In the genomic region with DNA sequence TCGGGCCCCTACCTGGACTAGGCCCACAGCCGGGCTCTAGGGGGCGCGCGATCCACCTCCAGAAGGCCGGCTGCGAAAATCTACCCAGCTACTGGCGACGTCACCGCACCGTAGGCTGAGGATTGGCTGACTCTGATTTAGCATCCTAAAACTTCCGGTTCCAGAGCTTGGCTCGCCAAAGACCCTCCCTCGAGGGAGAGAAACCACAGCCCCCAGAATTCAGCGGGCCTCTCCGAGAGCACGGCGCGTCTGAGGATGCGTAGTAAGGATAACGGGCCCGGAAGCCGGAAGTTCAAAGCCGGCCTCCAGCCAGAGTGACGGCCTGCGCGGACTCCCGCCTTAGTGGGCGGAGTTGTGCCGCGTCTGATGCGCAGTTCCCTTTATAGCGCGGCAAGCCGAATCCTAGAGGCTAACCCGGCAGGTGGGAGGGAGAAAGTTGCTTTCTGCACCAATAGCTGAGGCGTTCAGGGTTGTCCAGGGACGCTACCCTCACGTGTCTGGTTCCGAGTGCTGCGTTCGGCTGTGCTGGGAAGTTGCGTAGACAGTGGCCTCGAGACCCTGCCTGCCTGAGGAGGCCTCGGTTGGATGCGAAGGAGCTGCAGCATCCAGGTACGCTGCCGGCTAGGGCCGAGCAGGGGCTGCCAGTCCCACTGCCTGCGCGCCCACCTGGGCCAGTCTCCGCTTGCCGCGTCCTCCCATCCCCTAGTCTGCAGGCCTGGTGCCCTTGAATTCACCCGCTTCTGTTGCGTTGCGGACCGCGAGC, we compare ENCODE assay signal across 8 cellular contexts. TPM values are rescaled to one million over a fixed set of nuclear protein-coding genes. Genes with fewer than 3 reads are reported as not detected.
DNase-seq lines count a peak whose midpoint lies in the region; ATAC-seq and TF ChIP-seq lines count a peak whose summit lies in the region.

COX14 (plus strand) TSS at position 544 of the 763 bp plus-strand sequence. CDS start 7,808 bp downstream, outside the sequence.

- ATAC-seq in GM19395 (IDR thresholded peaks at IDR 0.05; ENCODE audit: unreplicated experiment): peak; percentile 86
- peak; percentile 74 for ATAC-seq in HG03571 (IDR thresholded peaks at IDR 0.05; ENCODE audit: unreplicated experiment)
- peak; percentile 78 to 87 (median 80) for ATAC-seq in right lobe of liver

- POLR2A ChIA-PET in activated CD4-positive, alpha-beta memory T cell treated with anti-CD3 and anti-CD28 coated beads for 36 hours (lab: Charles Lee): interaction anchor here (0.6 to 4.1 kb wide), 23 partner anchors 8 to 370 kb away, joined by 3 to 34 read pairs (median 4); partner anchors contain the start of genes CERS5, GPD1, LARP4 and LIMA1

- H3K27me3 Mint-ChIP-seq in activated CD4-positive, alpha-beta memory T cell treated with anti-CD3 and anti-CD28 coated beads for 36 hours: no peaks in the 10 kb centered on the region

- H3K9me3 ChIP-seq in right lobe of liver: no peaks in the 10 kb centered on the region

- peak within 1 kb of the TSS; percentile 92 for H3K4me3 Mint-ChIP-seq in activated CD4-positive, alpha-beta memory T cell treated with anti-CD3 and anti-CD28 coated beads for 36 hours

- H3K27ac Mint-ChIP-seq in activated CD4-positive, alpha-beta memory T cell treated with anti-CD3 and anti-CD28 coated beads for 36 hours: peak within 1 kb of the TSS; percentile 93

- H3K4me3 ChIP-seq in dorsolateral prefrontal cortex: peak within 1 kb of the TSS; percentile 72 to 100 (median 96)
- peak within 1 kb of the TSS; percentile 69 to 96 (median 88) for H3K4me3 ChIP-seq in right lobe of liver

- H3K27me3 ChIP-seq in dorsolateral prefrontal cortex (no peaks in the 10 kb centered on the region), right lobe of liver (no peaks in the 10 kb centered on the region)

- peak in 55 of 56 donors; percentile 66 to 100 (median 91) for TF ChIP-seq CTCF in dorsolateral prefrontal cortex (IDR thresholded peaks at IDR 0.05 in 54 of 56, conservative IDR thresholded peaks at IDR 0.05 in 2 of 56; ENCODE audit: low read depth in 1 of 56, partially characterized antibody in 56 of 56)
- TF ChIP-seq CTCF in right lobe of liver (IDR thresholded peaks at IDR 0.05): peak; percentile 74 to 93 (median 90)

- H3K4me1 Mint-ChIP-seq in activated CD4-positive, alpha-beta memory T cell treated with anti-CD3 and anti-CD28 coated beads for 36 hours (ENCODE audit: low read depth): peaks cover 39% of the 10 kb centered on the region

- DNase-seq in CD1c-positive myeloid dendritic cell (ENCODE audit: extremely low spot score) (peak; percentile 100), NCI-H82 (lab: John Stamatoyannopoulos, UW) (peak; percentile 100), dorsolateral prefrontal cortex (peak; percentile 98 to 100 (median 99)), right lobe of liver (peak; percentile 98 to 99 (median 99))
- peak; percentile 100 for DNase-seq in activated CD4-positive, alpha-beta memory T cell treated with anti-CD3 and anti-CD28 coated beads for 36 hours
- peak; percentile 97 to 99 for DNase-seq in stimulated activated CD4-positive, alpha-beta T cell treated with anti-CD3 and anti-CD28 coated beads, Interleukin-4, amount 100 ng/mL, for 48 hours (ENCODE audit: low read depth in 2 of 2)

- H3K36me3 ChIP-seq in right lobe of liver: peaks cover 0 to 12% (median 4%) of the 10 kb centered on the region in 4 donors

- TF ChIP-seq POLR2A in right lobe of liver (IDR thresholded peaks at IDR 0.05): peak; percentile 98

- intact Hi-C loops in activated CD4-positive, alpha-beta memory T cell treated with anti-CD3 and anti-CD28 coated beads for 36 hours (cut with micrococcal nuclease): loop anchor here (1.0 to 10.0 kb wide), 6 partner anchors 27 to 392 kb away; partner anchors contain the start of genes CERS5, DIP2B, LARP4 and SMARCD1
- intact Hi-C loops in dorsolateral prefrontal cortex (cut with DNase I) (loop anchor here (1.0 to 2.0 kb wide), 2 partner anchors 27 to 55 kb away; partner anchors contain the start of genes CERS5 (in 2 of the 2) and SMARCD1 (in 1 of the 2)), right lobe of liver (cut with DNase I) (no loop called here)

- peaks cover 18% of the 10 kb centered on the region for H3K36me3 Mint-ChIP-seq in activated CD4-positive, alpha-beta memory T cell treated with anti-CD3 and anti-CD28 coated beads for 36 hours

- 0% methylated on average over 16 of the region's 59 CpGs for WGBS in right lobe of liver (ENCODE audit: insufficient coverage, low coverage, low lambda C conversion rate, missing lambda C conversion rate)

- H3K27ac ChIP-seq in dorsolateral prefrontal cortex (peak within 1 kb of the TSS; percentile 65 to 97 (median 92)), right lobe of liver (peak within 1 kb of the TSS; percentile 83 to 94 (median 87))

- CTCF ChIA-PET in activated CD4-positive, alpha-beta memory T cell treated with anti-CD3 and anti-CD28 coated beads for 36 hours (lab: Charles Lee): interaction anchor here (0.6 to 9.4 kb wide), 55 partner anchors 9 to 877 kb away, joined by 3 to 138 read pairs (median 5); partner anchors contain the start of genes BCDIN3D, CERS5, GPD1 and LARP4

- H3K4me1 ChIP-seq in right lobe of liver: peaks cover 0 to 55% (median 18%) of the 10 kb centered on the region in 4 donors

- H3K9me3 Mint-ChIP-seq in activated CD4-positive, alpha-beta memory T cell treated with anti-CD3 and anti-CD28 coated beads for 36 hours: no peaks in the 10 kb centered on the region

RNA-seq across cellular contexts. Expression of gene COX14, which starts in this region (rescaled TPM):
- total RNA-seq in activated CD4-positive, alpha-beta memory T cell treated with anti-CD3 and anti-CD28 coated beads for 36 hours: 10 to 100 TPM; 46.1 to 48.7 TPM
- total RNA-seq in dorsolateral prefrontal cortex: 10 to 100 TPM; 34.1 to 74.3 (median 53.9) TPM
- 10 to 100 TPM; 37.7 to 67.5 (median 50.6) TPM for total RNA-seq in right lobe of liver

Comparison
In these comparisons a context has a peak if more than half of its experiments do, and no peak if none do; other contexts are left out.
1. Peak in every context shown above with its lines: DNase-seq, ATAC-seq, H3K4me3 ChIP-seq and H3K27ac ChIP-seq.
2. intact Hi-C loops: an anchor here in activated CD4-positive, alpha-beta memory T cell treated with anti-CD3 and anti-CD28 coated beads for 36 hours (1.0 to 10.0 kb wide) and dorsolateral prefrontal cortex (1.0 to 2.0 kb wide); none called in right lobe of liver.